ENCODE assay signal across 1 cellular context in the genomic region with DNA sequence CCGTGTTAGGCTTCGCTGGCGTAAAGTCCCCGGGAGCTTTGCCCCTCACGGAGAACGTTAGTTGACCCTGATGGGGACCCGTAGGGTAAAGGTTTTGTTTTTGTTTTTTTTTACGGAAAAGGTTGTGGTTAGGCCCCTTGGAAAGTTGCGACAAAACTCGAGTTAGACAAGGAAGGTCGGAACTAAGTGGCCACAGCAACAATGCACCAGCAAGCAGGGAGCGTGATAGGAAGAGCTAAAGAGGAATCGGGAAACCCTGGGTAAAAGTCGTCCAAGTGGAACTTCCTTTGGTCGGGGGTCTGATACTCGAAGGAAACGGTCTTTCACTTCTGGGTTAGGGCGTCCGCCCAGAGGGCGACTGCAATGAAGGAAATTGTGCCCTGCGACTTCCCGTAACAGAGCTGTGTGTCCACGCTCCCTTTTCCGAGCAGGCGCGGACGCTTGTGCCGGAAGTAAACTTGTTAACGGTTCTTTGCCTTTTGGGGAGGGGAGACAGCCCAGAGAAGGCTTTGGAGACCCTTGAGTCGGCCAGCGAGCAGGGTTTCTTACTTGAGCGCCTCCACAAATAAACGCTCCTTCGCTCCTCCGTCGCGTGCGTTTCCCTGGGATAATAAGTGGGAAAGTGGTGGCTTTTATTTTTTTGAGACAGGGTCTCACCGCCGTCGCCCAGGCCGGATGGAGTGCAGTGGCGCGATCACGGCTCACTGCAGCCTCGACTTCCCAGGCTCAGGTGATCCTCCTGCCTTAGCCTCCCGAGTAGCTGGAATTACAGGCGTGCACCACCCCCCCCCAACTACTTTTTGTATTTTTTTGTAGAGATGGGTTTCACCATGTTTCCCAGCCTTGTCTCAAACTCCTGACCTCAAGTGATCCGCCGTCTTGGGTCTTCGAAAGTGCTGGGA.
TF ChIP-seq lines count a peak whose summit lies in the region.

No MANE protein-coding gene starts in this region.

TF ChIP-seq in HepG2, 621 proteins besides CTCF, POLR2A, EP300 and RAD21 (continued from another document and continues in another):
- TF ChIP-seq ZGPAT (CRISPR knock-in tag; IDR thresholded peaks at IDR 0.05) (peak; percentile 95), MED1 (CRISPR knock-in tag; IDR thresholded peaks at IDR 0.05) (peak; percentile 74), SYNCRIP (IDR thresholded peaks at IDR 0.05; ENCODE audit: insufficient read depth, low read depth, low read length) (no peak), SAP130 (CRISPR knock-in tag; IDR thresholded peaks at IDR 0.05; ENCODE audit: low read depth) (peak; percentile 95), MEIS2 (CRISPR knock-in tag; IDR thresholded peaks at IDR 0.05) (peak; percentile 82; the same call in 1 of the 2 replicates), BHLHE40 (IDR thresholded peaks at IDR 0.05; ENCODE audit: low read length) (no peak), ZNF703 (CRISPR knock-in tag; IDR thresholded peaks at IDR 0.05; ENCODE audit: borderline replicate concordance) (peak; percentile 86; the same call in 1 of the 2 replicates), SIN3B (IDR thresholded peaks at IDR 0.05; ENCODE audit: low read length) (peak; percentile 62; the same call in 1 of the 2 replicates), IRF2 (CRISPR knock-in tag; IDR thresholded peaks at IDR 0.05) (peak; percentile 90), ZNF354B (CRISPR knock-in tag; IDR thresholded peaks at IDR 0.05) (no peak), ZNF446 (CRISPR knock-in tag; IDR thresholded peaks at IDR 0.05) (peak; percentile 12), POGZ (CRISPR knock-in tag; IDR thresholded peaks at IDR 0.05) (peak; percentile 60; the same call in 1 of the 2 replicates), FOXP1 (IDR thresholded peaks at IDR 0.05) (peak; percentile 1; the same call in 1 of the 2 replicates), FOXP1 (CRISPR knock-in tag; IDR thresholded peaks at IDR 0.05) (peak; percentile 11; the same call in 1 of the 2 replicates), ZNF562 (CRISPR knock-in tag; IDR thresholded peaks at IDR 0.05; ENCODE audit: borderline replicate concordance) (no peak), JUNB (CRISPR knock-in tag; IDR thresholded peaks at IDR 0.05; ENCODE audit: borderline replicate concordance) (no peak), TMF1 (CRISPR knock-in tag; IDR thresholded peaks at IDR 0.05; ENCODE audit: low read depth) (no peak), U2AF1 (optimal IDR thresholded peaks at IDR 0.05; ENCODE audit: low read depth, low read length) (no peak), NFE2L2 (IDR thresholded peaks at IDR 0.05; ENCODE audit: low read length) (no peak), ZNF33A (CRISPR knock-in tag; IDR thresholded peaks at IDR 0.05; ENCODE audit: borderline replicate concordance) (no peak; the same call in 1 of the 2 replicates), ZFP90 (CRISPR knock-in tag; IDR thresholded peaks at IDR 0.05; ENCODE audit: borderline replicate concordance) (peak; percentile 10; the same call in 1 of the 2 replicates), MBD4 (IDR thresholded peaks at IDR 0.05; ENCODE audit: borderline replicate concordance, low read length) (peak; percentile 65; the same call in 1 of the 2 replicates), REPIN1 (CRISPR knock-in tag; IDR thresholded peaks at IDR 0.05; ENCODE audit: borderline replicate concordance, low read depth) (no peak; the same call in 1 of the 2 replicates), RNF219 (CRISPR knock-in tag; IDR thresholded peaks at IDR 0.05) (peak; percentile 94)
- TF ChIP-seq, protein P1, sequence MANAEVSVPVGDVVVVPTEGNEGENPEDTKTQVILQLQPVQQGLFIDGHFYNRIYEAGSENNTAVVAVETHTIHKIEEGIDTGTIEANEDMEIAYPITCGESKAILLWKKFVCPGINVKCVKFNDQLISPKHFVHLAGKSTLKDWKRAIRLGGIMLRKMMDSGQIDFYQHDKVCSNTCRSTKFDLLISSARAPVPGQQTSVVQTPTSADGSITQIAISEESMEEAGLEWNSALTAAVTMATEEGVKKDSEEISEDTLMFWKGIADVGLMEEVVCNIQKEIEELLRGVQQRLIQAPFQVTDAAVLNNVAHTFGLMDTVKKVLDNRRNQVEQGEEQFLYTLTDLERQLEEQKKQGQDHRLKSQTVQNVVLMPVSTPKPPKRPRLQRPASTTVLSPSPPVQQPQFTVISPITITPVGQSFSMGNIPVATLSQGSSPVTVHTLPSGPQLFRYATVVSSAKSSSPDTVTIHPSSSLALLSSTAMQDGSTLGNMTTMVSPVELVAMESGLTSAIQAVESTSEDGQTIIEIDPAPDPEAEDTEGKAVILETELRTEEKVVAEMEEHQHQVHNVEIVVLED (CRISPR knock-in tag; IDR thresholded peaks at IDR 0.05; ENCODE audit: borderline replicate concordance): peak; percentile 83; the same call in 1 of the 2 replicates
- TF ChIP-seq, protein P2, sequence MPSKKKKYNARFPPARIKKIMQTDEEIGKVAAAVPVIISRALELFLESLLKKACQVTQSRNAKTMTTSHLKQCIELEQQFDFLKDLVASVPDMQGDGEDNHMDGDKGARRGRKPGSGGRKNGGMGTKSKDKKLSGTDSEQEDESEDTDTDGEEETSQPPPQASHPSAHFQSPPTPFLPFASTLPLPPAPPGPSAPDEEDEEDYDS (CRISPR knock-in tag; IDR thresholded peaks at IDR 0.05): peak; percentile 7; the same call in 1 of the 2 replicates
- TF ChIP-seq, protein P3, sequence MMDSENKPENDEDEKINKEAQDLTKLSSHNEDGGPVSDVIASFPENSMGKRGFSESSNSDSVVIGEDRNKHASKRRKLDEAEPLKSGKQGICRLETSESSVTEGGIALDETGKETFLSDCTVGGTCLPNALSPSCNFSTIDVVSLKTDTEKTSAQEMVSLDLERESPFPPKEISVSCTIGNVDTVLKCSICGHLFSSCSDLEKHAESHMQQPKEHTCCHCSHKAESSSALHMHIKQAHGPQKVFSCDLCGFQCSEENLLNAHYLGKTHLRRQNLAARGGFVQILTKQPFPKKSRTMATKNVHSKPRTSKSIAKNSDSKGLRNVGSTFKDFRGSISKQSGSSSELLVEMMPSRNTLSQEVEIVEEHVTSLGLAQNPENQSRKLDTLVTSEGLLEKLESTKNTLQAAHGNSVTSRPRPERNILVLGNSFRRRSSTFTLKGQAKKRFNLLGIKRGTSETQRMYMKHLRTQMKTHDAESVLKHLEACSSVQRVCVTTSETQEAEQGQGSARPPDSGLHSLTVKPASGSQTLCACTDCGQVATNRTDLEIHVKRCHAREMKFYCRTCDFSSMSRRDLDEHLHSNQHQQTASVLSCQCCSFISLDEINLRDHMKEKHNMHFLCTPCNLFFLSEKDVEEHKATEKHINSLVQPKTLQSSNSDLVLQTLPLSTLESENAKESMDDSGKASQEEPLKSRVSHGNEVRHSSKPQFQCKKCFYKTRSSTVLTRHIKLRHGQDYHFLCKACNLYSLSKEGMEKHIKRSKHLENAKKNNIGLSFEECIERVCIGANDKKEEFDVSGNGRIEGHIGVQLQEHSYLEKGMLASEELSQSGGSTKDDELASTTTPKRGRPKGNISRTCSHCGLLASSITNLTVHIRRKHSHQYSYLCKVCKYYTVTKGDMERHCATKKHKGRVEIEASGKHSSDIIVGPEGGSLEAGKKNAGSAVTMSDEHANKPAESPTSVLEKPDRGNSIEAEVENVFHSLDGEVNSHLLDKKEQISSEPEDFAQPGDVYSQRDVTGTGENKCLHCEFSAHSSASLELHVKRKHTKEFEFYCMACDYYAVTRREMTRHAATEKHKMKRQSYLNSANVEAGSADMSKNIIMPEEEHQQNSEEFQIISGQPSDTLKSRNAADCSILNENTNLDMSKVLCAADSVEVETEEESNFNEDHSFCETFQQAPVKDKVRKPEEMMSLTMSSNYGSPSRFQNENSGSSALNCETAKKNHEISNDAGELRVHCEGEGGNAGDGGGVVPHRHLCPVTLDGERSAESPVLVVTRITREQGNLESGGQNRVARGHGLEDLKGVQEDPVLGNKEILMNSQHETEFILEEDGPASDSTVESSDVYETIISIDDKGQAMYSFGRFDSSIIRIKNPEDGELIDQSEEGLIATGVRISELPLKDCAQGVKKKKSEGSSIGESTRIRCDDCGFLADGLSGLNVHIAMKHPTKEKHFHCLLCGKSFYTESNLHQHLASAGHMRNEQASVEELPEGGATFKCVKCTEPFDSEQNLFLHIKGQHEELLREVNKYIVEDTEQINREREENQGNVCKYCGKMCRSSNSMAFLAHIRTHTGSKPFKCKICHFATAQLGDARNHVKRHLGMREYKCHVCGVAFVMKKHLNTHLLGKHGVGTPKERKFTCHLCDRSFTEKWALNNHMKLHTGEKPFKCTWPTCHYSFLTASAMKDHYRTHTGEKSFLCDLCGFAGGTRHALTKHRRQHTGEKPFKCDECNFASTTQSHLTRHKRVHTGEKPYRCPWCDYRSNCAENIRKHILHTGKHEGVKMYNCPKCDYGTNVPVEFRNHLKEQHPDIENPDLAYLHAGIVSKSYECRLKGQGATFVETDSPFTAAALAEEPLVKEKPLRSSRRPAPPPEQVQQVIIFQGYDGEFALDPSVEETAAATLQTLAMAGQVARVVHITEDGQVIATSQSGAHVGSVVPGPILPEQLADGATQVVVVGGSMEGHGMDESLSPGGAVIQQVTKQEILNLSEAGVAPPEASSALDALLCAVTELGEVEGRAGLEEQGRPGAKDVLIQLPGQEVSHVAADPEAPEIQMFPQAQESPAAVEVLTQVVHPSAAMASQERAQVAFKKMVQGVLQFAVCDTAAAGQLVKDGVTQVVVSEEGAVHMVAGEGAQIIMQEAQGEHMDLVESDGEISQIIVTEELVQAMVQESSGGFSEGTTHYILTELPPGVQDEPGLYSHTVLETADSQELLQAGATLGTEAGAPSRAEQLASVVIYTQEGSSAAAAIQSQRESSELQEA (CRISPR knock-in tag; IDR thresholded peaks at IDR 0.05; ENCODE audit: not compliant biosample characterization): no peak
- TF ChIP-seq, protein P4, sequence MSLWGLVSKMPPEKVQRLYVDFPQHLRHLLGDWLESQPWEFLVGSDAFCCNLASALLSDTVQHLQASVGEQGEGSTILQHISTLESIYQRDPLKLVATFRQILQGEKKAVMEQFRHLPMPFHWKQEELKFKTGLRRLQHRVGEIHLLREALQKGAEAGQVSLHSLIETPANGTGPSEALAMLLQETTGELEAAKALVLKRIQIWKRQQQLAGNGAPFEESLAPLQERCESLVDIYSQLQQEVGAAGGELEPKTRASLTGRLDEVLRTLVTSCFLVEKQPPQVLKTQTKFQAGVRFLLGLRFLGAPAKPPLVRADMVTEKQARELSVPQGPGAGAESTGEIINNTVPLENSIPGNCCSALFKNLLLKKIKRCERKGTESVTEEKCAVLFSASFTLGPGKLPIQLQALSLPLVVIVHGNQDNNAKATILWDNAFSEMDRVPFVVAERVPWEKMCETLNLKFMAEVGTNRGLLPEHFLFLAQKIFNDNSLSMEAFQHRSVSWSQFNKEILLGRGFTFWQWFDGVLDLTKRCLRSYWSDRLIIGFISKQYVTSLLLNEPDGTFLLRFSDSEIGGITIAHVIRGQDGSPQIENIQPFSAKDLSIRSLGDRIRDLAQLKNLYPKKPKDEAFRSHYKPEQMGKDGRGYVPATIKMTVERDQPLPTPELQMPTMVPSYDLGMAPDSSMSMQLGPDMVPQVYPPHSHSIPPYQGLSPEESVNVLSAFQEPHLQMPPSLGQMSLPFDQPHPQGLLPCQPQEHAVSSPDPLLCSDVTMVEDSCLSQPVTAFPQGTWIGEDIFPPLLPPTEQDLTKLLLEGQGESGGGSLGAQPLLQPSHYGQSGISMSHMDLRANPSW (CRISPR knock-in tag; IDR thresholded peaks at IDR 0.05; ENCODE audit: borderline replicate concordance): peak; percentile 65
- TF ChIP-seq, protein P5, sequence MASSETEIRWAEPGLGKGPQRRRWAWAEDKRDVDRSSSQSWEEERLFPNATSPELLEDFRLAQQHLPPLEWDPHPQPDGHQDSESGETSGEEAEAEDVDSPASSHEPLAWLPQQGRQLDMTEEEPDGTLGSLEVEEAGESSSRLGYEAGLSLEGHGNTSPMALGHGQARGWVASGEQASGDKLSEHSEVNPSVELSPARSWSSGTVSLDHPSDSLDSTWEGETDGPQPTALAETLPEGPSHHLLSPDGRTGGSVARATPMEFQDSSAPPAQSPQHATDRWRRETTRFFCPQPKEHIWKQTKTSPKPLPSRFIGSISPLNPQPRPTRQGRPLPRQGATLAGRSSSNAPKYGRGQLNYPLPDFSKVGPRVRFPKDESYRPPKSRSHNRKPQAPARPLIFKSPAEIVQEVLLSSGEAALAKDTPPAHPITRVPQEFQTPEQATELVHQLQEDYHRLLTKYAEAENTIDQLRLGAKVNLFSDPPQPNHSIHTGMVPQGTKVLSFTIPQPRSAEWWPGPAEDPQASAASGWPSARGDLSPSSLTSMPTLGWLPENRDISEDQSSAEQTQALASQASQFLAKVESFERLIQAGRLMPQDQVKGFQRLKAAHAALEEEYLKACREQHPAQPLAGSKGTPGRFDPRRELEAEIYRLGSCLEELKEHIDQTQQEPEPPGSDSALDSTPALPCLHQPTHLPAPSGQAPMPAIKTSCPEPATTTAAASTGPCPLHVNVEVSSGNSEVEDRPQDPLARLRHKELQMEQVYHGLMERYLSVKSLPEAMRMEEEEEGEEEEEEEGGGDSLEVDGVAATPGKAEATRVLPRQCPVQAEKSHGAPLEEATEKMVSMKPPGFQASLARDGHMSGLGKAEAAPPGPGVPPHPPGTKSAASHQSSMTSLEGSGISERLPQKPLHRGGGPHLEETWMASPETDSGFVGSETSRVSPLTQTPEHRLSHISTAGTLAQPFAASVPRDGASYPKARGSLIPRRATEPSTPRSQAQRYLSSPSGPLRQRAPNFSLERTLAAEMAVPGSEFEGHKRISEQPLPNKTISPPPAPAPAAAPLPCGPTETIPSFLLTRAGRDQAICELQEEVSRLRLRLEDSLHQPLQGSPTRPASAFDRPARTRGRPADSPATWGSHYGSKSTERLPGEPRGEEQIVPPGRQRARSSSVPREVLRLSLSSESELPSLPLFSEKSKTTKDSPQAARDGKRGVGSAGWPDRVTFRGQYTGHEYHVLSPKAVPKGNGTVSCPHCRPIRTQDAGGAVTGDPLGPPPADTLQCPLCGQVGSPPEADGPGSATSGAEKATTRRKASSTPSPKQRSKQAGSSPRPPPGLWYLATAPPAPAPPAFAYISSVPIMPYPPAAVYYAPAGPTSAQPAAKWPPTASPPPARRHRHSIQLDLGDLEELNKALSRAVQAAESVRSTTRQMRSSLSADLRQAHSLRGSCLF (CRISPR knock-in tag; IDR thresholded peaks at IDR 0.05; ENCODE audit: borderline replicate concordance): no peak
